Comparison of ENCODE assay signal across 8 cellular contexts in genomic region chr11:95680169-95680929, GRCh38.
DNase-seq lines count a peak whose midpoint lies in the region; ATAC-seq and TF ChIP-seq lines count a peak whose summit lies in the region.
"Had no signal": no experiment of that assay in that cellular context is flagged by ENCODE, and none has a peak within 500 bp of the region (broad histone marks: within the 10 kb centered on the region; RNA-seq: fewer than 3 reads in every experiment).

No MANE protein-coding gene starts in this region.

- H3K4me3 ChIP-seq in right lobe of liver, result no peak overlapping the region

- H3K9me3 Mint-ChIP-seq in activated T-helper 17 cell treated with anti-CD3 and anti-CD28 coated beads, Interleukin-2, amount 50 U/mL, for 72 hours, result no peaks in the 10 kb centered on the region

- peak overlapping the region; percentile 33 for H3K4me3 Mint-ChIP-seq in activated T-helper 17 cell treated with anti-CD3 and anti-CD28 coated beads, Interleukin-2, amount 50 U/mL, for 72 hours

- no peak overlapping the region for H3K27ac Mint-ChIP-seq in activated T-helper 17 cell treated with anti-CD3 and anti-CD28 coated beads, Interleukin-2, amount 50 U/mL, for 72 hours

- TF ChIP-seq CTCF in right lobe of liver (IDR thresholded peaks at IDR 0.05), result no peak

- no peaks in the 10 kb centered on the region for H3K36me3 Mint-ChIP-seq in activated T-helper 17 cell treated with anti-CD3 and anti-CD28 coated beads, Interleukin-2, amount 50 U/mL, for 72 hours (ENCODE audit: low read depth)

- no peak for TF ChIP-seq POLR2A in right lobe of liver (IDR thresholded peaks at IDR 0.05)

- no peaks in the 10 kb centered on the region for H3K27me3 Mint-ChIP-seq in activated T-helper 17 cell treated with anti-CD3 and anti-CD28 coated beads, Interleukin-2, amount 50 U/mL, for 72 hours

- DNase-seq in right lobe of liver (no peak), KBM-7 (no peak), NCI-H187 (lab: John Stamatoyannopoulos, UW) (no peak), foreskin melanocyte (no peak)

- H3K9me3 ChIP-seq in right lobe of liver, result no peaks in the 10 kb centered on the region

- H3K4me1 Mint-ChIP-seq in activated T-helper 17 cell treated with anti-CD3 and anti-CD28 coated beads, Interleukin-2, amount 50 U/mL, for 72 hours, result peaks cover 48% of the 10 kb centered on the region

- peaks cover 0 to 13% (median 4%) of the 10 kb centered on the region in 4 donors for H3K4me1 ChIP-seq in right lobe of liver

- no peaks in the 10 kb centered on the region for H3K27me3 ChIP-seq in right lobe of liver

- ATAC-seq in GM19043 (IDR thresholded peaks at IDR 0.05; ENCODE audit: low read depth, unreplicated experiment) (peak; percentile 66), HG02870 (IDR thresholded peaks at IDR 0.05; ENCODE audit: unreplicated experiment) (peak; percentile 95), right lobe of liver (peak; percentile 86 to 96 (median 93))
- peak; percentile 23 for ATAC-seq in activated T-helper 17 cell treated with anti-CD3 and anti-CD28 coated beads, Interleukin-2, amount 50 U/mL, for 72 hours (replicated peaks)
- ATAC-seq: Panc1 had no signal

- H3K27ac ChIP-seq in right lobe of liver, result no peak overlapping the region

- H3K36me3 ChIP-seq in right lobe of liver, result no peaks in the 10 kb centered on the region

- in situ Hi-C loops in KBM-7 (cut with MboI; ENCODE audit: low pct_unique_long_range_greater_than_20kb, low sequenced_read_pairs), result no loop called here

- WGBS in right lobe of liver (ENCODE audit: insufficient coverage, low coverage, low lambda C conversion rate, missing lambda C conversion rate), result 45% methylated on average over 3 of the region's 3 CpGs

- intact Hi-C loops in right lobe of liver (cut with DNase I), result no loop called here

Comparison
In these comparisons a context has a peak if more than half of its experiments do, and no peak if none do; other contexts are left out.
1. ATAC-seq: peak in every context shown above with its lines; median percentile 95 in HG02870; 93 in right lobe of liver; 66 in GM19043; 23 in activated T-helper 17 cell treated with anti-CD3 and anti-CD28 coated beads, Interleukin-2, amount 50 U/mL, for 72 hours.